In genomic region chr2:233756429-233757081, GRCh38 we compare ENCODE assay signal across 1 cellular context.
TF ChIP-seq lines count a peak whose summit lies in the region.

No MANE protein-coding gene starts in this region.

TF ChIP-seq in HepG2, 621 proteins besides CTCF, POLR2A, EP300 and RAD21 (continued from another document and continues in another):
- TF ChIP-seq ZHX2 (IDR thresholded peaks at IDR 0.05; ENCODE audit: low read depth) (0 out of 2 replicates have a peak, but pooled peaks have one; percentile 38), ZHX2 (CRISPR knock-in tag; IDR thresholded peaks at IDR 0.05; ENCODE audit: borderline replicate concordance) (peak; percentile 72; the same call in 1 of the 2 replicates), ZNF609 (CRISPR knock-in tag; IDR thresholded peaks at IDR 0.05; ENCODE audit: borderline replicate concordance) (peak; percentile 100), EHMT2 (IDR thresholded peaks at IDR 0.05; ENCODE audit: borderline replicate concordance, low read depth, low read length) (peak; percentile 70; the same call in 1 of the 2 replicates), ZSCAN25 (CRISPR knock-in tag; IDR thresholded peaks at IDR 0.05) (peak; percentile 48; the same call in 1 of the 2 replicates), SIN3A (IDR thresholded peaks at IDR 0.05; ENCODE audit: borderline replicate concordance, low read depth, low read length) (no peak), ETS1 (CRISPR knock-in tag; IDR thresholded peaks at IDR 0.05) (no peak), ZEB1 (IDR thresholded peaks at IDR 0.05; ENCODE audit: insufficient replicate concordance, low read depth) (peak; percentile 78), SAP130 (CRISPR knock-in tag; IDR thresholded peaks at IDR 0.05; ENCODE audit: low read depth) (peak; percentile 84), ZNF790 (CRISPR knock-in tag; IDR thresholded peaks at IDR 0.05; ENCODE audit: borderline replicate concordance) (no peak), THYN1 (CRISPR knock-in tag; IDR thresholded peaks at IDR 0.05; ENCODE audit: borderline replicate concordance, low read depth) (no peak), FOXC1 (CRISPR knock-in tag; IDR thresholded peaks at IDR 0.05; ENCODE audit: borderline replicate concordance) (peak; percentile 66; the same call in 1 of the 2 replicates), ZNF333 (CRISPR knock-in tag; IDR thresholded peaks at IDR 0.05; ENCODE audit: borderline replicate concordance) (no peak; the same call in 1 of the 2 replicates), ZNF230 (CRISPR knock-in tag; IDR thresholded peaks at IDR 0.05) (0 out of 2 replicates have a peak, but pooled peaks have one; percentile 26), ELF3 (CRISPR knock-in tag; IDR thresholded peaks at IDR 0.05) (peak; percentile 94), HOXA3 (CRISPR knock-in tag; IDR thresholded peaks at IDR 0.05) (peak; percentile 52; the same call in 1 of the 2 replicates), CEBPG (CRISPR knock-in tag; IDR thresholded peaks at IDR 0.05) (peak; percentile 85), FOXA1 (IDR thresholded peaks at IDR 0.05) (peak; percentile 19; the same call in 1 of the 2 replicates), FOXA1 (CRISPR knock-in tag; IDR thresholded peaks at IDR 0.05) (peak; percentile 93), ZNF33B (CRISPR knock-in tag; IDR thresholded peaks at IDR 0.05) (0 out of 2 replicates have a peak, but pooled peaks have one; percentile 48), TBX2 (CRISPR knock-in tag; IDR thresholded peaks at IDR 0.05; ENCODE audit: borderline replicate concordance) (peak; percentile 100), ZFP90 (CRISPR knock-in tag; IDR thresholded peaks at IDR 0.05; ENCODE audit: borderline replicate concordance) (peak; percentile 80; the same call in 1 of the 2 replicates), ZNF224 (CRISPR knock-in tag; IDR thresholded peaks at IDR 0.05) (no peak), ZNF552 (CRISPR knock-in tag; IDR thresholded peaks at IDR 0.05; ENCODE audit: borderline replicate concordance) (no peak), PITX1 (CRISPR knock-in tag; IDR thresholded peaks at IDR 0.05) (peak; percentile 99), ZMYM3 (CRISPR knock-in tag; IDR thresholded peaks at IDR 0.05) (peak; percentile 21; the same call in 1 of the 2 replicates), NR1H2 (CRISPR knock-in tag; IDR thresholded peaks at IDR 0.05; ENCODE audit: borderline replicate concordance, low read depth) (no peak), ZNF512B (CRISPR knock-in tag; IDR thresholded peaks at IDR 0.05; ENCODE audit: borderline replicate concordance) (peak; percentile 87; the same call in 1 of the 2 replicates), MAFF (IDR thresholded peaks at IDR 0.05; ENCODE audit: low read depth, low read length) (no peak), MTA3 (CRISPR knock-in tag; IDR thresholded peaks at IDR 0.05) (no peak), ZNF337 (CRISPR knock-in tag; IDR thresholded peaks at IDR 0.05; ENCODE audit: borderline replicate concordance, low read depth) (no peak), ARHGAP35 (CRISPR knock-in tag; IDR thresholded peaks at IDR 0.05; ENCODE audit: borderline replicate concordance) (no peak), ZNF274 (CRISPR knock-in tag; IDR thresholded peaks at IDR 0.05) (no peak), NFKBIZ (CRISPR knock-in tag; IDR thresholded peaks at IDR 0.05) (peak; percentile 87; the same call in 1 of the 2 replicates), ZNF235 (CRISPR knock-in tag; IDR thresholded peaks at IDR 0.05; ENCODE audit: borderline replicate concordance) (peak; percentile 80; the same call in 1 of the 2 replicates), ZNF256 (CRISPR knock-in tag; conservative IDR thresholded peaks at IDR 0.05) (no peak), ZNF720 (CRISPR knock-in tag; IDR thresholded peaks at IDR 0.05) (no peak), ZFP36 (IDR thresholded peaks at IDR 0.05; ENCODE audit: borderline replicate concordance, low read depth, low read length, partially characterized antibody) (peak; percentile 88), ZNF576 (CRISPR knock-in tag; IDR thresholded peaks at IDR 0.05) (no peak), HMG20B (CRISPR knock-in tag; conservative IDR thresholded peaks at IDR 0.05) (peak; percentile 99), ZNF564 (CRISPR knock-in tag; IDR thresholded peaks at IDR 0.05) (no peak), BRCA1 (CRISPR knock-in tag; IDR thresholded peaks at IDR 0.05) (no peak)
- TF ChIP-seq, protein P1, sequence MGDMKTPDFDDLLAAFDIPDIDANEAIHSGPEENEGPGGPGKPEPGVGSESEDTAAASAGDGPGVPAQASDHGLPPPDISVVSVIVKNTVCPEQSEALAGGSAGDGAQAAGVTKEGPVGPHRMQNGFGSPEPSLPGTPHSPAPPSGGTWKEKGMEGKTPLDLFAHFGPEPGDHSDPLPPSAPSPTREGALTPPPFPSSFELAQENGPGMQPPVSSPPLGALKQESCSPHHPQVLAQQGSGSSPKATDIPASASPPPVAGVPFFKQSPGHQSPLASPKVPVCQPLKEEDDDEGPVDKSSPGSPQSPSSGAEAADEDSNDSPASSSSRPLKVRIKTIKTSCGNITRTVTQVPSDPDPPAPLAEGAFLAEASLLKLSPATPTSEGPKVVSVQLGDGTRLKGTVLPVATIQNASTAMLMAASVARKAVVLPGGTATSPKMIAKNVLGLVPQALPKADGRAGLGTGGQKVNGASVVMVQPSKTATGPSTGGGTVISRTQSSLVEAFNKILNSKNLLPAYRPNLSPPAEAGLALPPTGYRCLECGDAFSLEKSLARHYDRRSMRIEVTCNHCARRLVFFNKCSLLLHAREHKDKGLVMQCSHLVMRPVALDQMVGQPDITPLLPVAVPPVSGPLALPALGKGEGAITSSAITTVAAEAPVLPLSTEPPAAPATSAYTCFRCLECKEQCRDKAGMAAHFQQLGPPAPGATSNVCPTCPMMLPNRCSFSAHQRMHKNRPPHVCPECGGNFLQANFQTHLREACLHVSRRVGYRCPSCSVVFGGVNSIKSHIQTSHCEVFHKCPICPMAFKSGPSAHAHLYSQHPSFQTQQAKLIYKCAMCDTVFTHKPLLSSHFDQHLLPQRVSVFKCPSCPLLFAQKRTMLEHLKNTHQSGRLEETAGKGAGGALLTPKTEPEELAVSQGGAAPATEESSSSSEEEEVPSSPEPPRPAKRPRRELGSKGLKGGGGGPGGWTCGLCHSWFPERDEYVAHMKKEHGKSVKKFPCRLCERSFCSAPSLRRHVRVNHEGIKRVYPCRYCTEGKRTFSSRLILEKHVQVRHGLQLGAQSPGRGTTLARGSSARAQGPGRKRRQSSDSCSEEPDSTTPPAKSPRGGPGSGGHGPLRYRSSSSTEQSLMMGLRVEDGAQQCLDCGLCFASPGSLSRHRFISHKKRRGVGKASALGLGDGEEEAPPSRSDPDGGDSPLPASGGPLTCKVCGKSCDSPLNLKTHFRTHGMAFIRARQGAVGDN (CRISPR knock-in tag; IDR thresholded peaks at IDR 0.05) = no peak
- TF ChIP-seq, protein P2, sequence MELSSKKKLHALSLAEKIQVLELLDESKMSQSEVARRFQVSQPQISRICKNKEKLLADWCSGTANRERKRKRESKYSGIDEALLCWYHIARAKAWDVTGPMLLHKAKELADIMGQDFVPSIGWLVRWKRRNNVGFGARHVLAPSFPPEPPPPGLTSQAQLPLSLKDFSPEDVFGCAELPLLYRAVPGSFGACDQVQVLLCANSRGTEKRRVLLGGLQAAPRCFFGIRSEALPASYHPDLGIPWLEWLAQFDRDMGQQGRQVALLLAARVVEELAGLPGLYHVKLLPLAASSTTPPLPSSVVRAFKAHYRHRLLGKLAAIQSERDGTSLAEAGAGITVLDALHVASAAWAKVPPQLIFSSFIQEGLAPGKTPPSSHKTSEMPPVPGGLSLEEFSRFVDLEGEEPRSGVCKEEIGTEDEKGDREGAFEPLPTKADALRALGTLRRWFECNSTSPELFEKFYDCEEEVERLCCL (CRISPR knock-in tag; IDR thresholded peaks at IDR 0.05; ENCODE audit: borderline replicate concordance) = no peak
